In genomic region chr10:74000892-74001669, GRCh38 we compare ENCODE assay signal across 9 cellular contexts. TPM values are rescaled to one million over a fixed set of nuclear protein-coding genes. Genes with fewer than 3 reads are reported as not detected.
DNase-seq lines count a peak whose midpoint lies in the region; ATAC-seq and TF ChIP-seq lines count a peak whose summit lies in the region.
"Had no signal": no experiment of that assay in that cellular context is flagged by ENCODE, and none has a peak within 500 bp of the region (broad histone marks: within the 10 kb centered on the region; RNA-seq: fewer than 3 reads in every experiment).

No MANE protein-coding gene starts in this region.

- peak overlapping the region; percentile 68 for H3K4me2 ChIP-seq in mammary epithelial cell (ENCODE audit: insufficient read depth, low read depth, low read length)

- H3K27ac ChIP-seq in cardiac muscle cell (no peak overlapping the region), mammary epithelial cell (ENCODE audit: insufficient read depth, low read depth, low read length) (no peak overlapping the region), lower lobe of right lung (no peak overlapping the region), transverse colon (peak overlapping the region; percentile 96 to 99 (median 98))

- BruUV-seq in mammary epithelial cell (replicated peaks; lab: Mats Ljungman, UMichigan), result no TSS peak

- H4K20me1 ChIP-seq in mammary epithelial cell (ENCODE audit: insufficient read depth, low read length), result peaks cover under 1% of the 10 kb centered on the region

- H2AFZ ChIP-seq in mammary epithelial cell (ENCODE audit: low read depth, low read length), result no peak overlapping the region

- H3K9ac ChIP-seq in mammary epithelial cell (ENCODE audit: insufficient read depth, low read length), result no peak overlapping the region

- DNase-seq in cardiac muscle cell (ENCODE audit: low read depth in 1 of 2, low spot score in 1 of 2) (no peak), left cardiac atrium (no peak), mammary epithelial cell (no peak), lower lobe of right lung (no peak), transverse colon (no peak), GF-D8 (lab: John Stamatoyannopoulos, UW) (no peak), amygdala (lab: John Stamatoyannopoulos, UW) (no peak), HPDE6-E6E7 (ENCODE audit: extremely low spot score) (no peak)
- DNase-seq: spleen had no signal

- dilution Hi-C loops in mammary epithelial cell (cut with HindIII; ENCODE audit: low sequenced_read_pairs), result loop anchor here (5.0 kb wide), 1 partner anchor 54 kb away; no protein-coding TSS in a partner anchor

- H3K9me3 ChIP-seq in cardiac muscle cell (ENCODE audit: low read depth) (no peaks in the 10 kb centered on the region), mammary epithelial cell (replicated peaks; ENCODE audit: insufficient read depth, low read length) (no peaks in the 10 kb centered on the region), lower lobe of right lung (no peaks in the 10 kb centered on the region), transverse colon (no peaks in the 10 kb centered on the region)
- H3K9me3 ChIP-seq: spleen had no signal

- H3K27me3 ChIP-seq in cardiac muscle cell (no peaks in the 10 kb centered on the region), mammary epithelial cell (ENCODE audit: insufficient read depth, low read length) (no peaks in the 10 kb centered on the region), lower lobe of right lung (ENCODE audit: low read depth) (no peaks in the 10 kb centered on the region), transverse colon (no peaks in the 10 kb centered on the region)
- H3K27me3 ChIP-seq: spleen had no signal

- TF ChIP-seq CTCF in cardiac muscle cell (IDR thresholded peaks at IDR 0.05; ENCODE audit: low read depth, low read length) (no peak), mammary epithelial cell (conservative IDR thresholded peaks at IDR 0.05 in 1 of 2, IDR thresholded peaks at IDR 0.05 in 1 of 2; ENCODE audit: extremely low read depth in 1 of 2, insufficient read depth in 1 of 2, low read depth in 1 of 2, low read length in 2 of 2) (no peak), lower lobe of right lung (IDR thresholded peaks at IDR 0.05) (no peak), transverse colon (IDR thresholded peaks at IDR 0.05) (no peak)

- peaks cover 77% of the 10 kb centered on the region for H3K79me2 ChIP-seq in mammary epithelial cell (ENCODE audit: insufficient read depth, low read length)

- 97% methylated on average over 7 of the region's 7 CpGs for WGBS in mammary epithelial cell (ENCODE audit: low coverage, missing lambda C conversion rate)
- 65 to 77% methylated on average over 7 of the region's 7 CpGs for WGBS in transverse colon (ENCODE audit: low coverage in 1 of 2), 2 donors

- CTCF ChIA-PET in mammary epithelial cell (lab: Charles Lee; ENCODE audit: low non-redundant PET), result no interaction called here

- H3K4me1 ChIP-seq in cardiac muscle cell (ENCODE audit: low read depth) (peaks cover 29% of the 10 kb centered on the region), mammary epithelial cell (ENCODE audit: insufficient read depth, low read length) (peaks cover 21% of the 10 kb centered on the region), lower lobe of right lung (peaks cover 46% of the 10 kb centered on the region), transverse colon (peaks cover 10 to 54% (median 28%) of the 10 kb centered on the region in 4 donors)

- ATAC-seq in left cardiac atrium (no peak), lower lobe of right lung (no peak)

- in situ Hi-C loops in mammary epithelial cell (cut with MboI; ENCODE audit: low sequenced_read_pairs in 2 of 2), result no loop called here
- in situ Hi-C loops in transverse colon (cut with MboI; ENCODE audit: low pct_ligation_motif_present in 1 of 4, low pct_unique_long_range_greater_than_20kb in 1 of 4, low sequenced_read_pairs in 3 of 4), result no loop called here

- TF ChIP-seq EP300 in transverse colon (IDR thresholded peaks at IDR 0.05; ENCODE audit: low read depth), result no peak

- H3K36me3 ChIP-seq in cardiac muscle cell (no peaks in the 10 kb centered on the region), mammary epithelial cell (ENCODE audit: insufficient read depth, low read length) (peaks cover 2% of the 10 kb centered on the region), lower lobe of right lung (no peaks in the 10 kb centered on the region), transverse colon (no peaks in the 10 kb centered on the region)

- TF ChIP-seq POLR2A in transverse colon (IDR thresholded peaks at IDR 0.05), result no peak

- H3K4me3 ChIP-seq in cardiac muscle cell (peak overlapping the region; percentile 8), mammary epithelial cell (replicated peaks in 1 of 3; ENCODE audit: insufficient read depth in 1 of 3, low read depth in 2 of 3, low read length in 3 of 3) (peak overlapping the region in 1 of 3 experiments; percentile 90), lower lobe of right lung (peak overlapping the region; percentile 2), transverse colon (peak overlapping the region in 1 of 4 donors; percentile 90)

- intact Hi-C loops in left cardiac atrium (cut with DNase I) (loop anchor here in 1 of 2 donors (10.0 kb wide), 1 partner anchor 74 kb away; no protein-coding TSS in a partner anchor), mammary epithelial cell (cut with micrococcal nuclease) (no loop called here), lower lobe of right lung (cut with DNase I) (no loop called here), transverse colon (cut with DNase I; ENCODE audit: low total_unique reads) (no loop called here)

RNA-seq across cellular contexts. Expression of gene VCL, which starts 3.2 kb away (rescaled TPM):
- total RNA-seq in cardiac muscle cell, result 130 and 167 TPM in 2 replicates
- 118 and 162 TPM in 2 replicates for polyA plus RNA-seq in cardiac muscle cell
- total RNA-seq in left cardiac atrium, result 100 to 1,000 TPM; 170 to 239 TPM
- total RNA-seq in mammary epithelial cell, result 100 to 1,000 TPM; 136 to 172 TPM
- 70.9 TPM for polyA plus RNA-seq in mammary epithelial cell
- 222 TPM for polyA minus RNA-seq in mammary epithelial cell
- 106 TPM for total RNA-seq in lower lobe of right lung
- 100 to 1,000 TPM in 3 of 4 donors, 10 to 100 TPM in 1; 96.1 to 133 (median 120) TPM for total RNA-seq in transverse colon

Comparison
In these comparisons a context has a peak if more than half of its experiments do, and no peak if none do; other contexts are left out.
1. H3K27ac ChIP-seq: peak in transverse colon (4 of 4); none in cardiac muscle cell (single experiment), mammary epithelial cell (single experiment) and lower lobe of right lung (single experiment).